Comparison of ENCODE assay signal across 8 cellular contexts in genomic region chr9:128688501-128689292, GRCh38.
DNase-seq lines count a peak whose midpoint lies in the region; ATAC-seq and TF ChIP-seq lines count a peak whose summit lies in the region.

Gene SET (plus strand): TSS chr9:128689222. CDS start chr9:128689583, 361 bp downstream.

- TF ChIP-seq CTCF in astrocyte of the cerebellum (IDR thresholded peaks at IDR 0.05; ENCODE audit: low read depth, low read length, missing control alignments) = no peak

- in situ Hi-C loops in astrocyte of the cerebellum (cut with HindIII; ENCODE audit: low sequenced_read_pairs) = no loop called here

- peak within 1 kb of the TSS; percentile 96 for H3K4me3 ChIP-seq in astrocyte of the cerebellum (ENCODE audit: low read depth, low read length)

- ATAC-seq in GM18498 (IDR thresholded peaks at IDR 0.05; ENCODE audit: unreplicated experiment) = peak; percentile 79
- ATAC-seq in HG02970 (IDR thresholded peaks at IDR 0.05; ENCODE audit: low FRiP score, unreplicated experiment) = peak; percentile 75
- no peak for ATAC-seq in GM18870 (IDR thresholded peaks at IDR 0.05; ENCODE audit: unreplicated experiment)

- DNase-seq in NCI-H2029 (lab: John Stamatoyannopoulos, UW) (peak; percentile 89), T-helper 9 cell (peak; percentile 85), astrocyte of the cerebellum (ENCODE audit: low read depth) (peak; percentile 64), hepatic stellate cell (ENCODE audit: low spot score) (peak; percentile 99), retina (peak; percentile 88)
